In genomic region chr12:116713529-116713928, GRCh38 we compare ENCODE assay signal across 25 cellular contexts. TPM values are rescaled to one million over a fixed set of nuclear protein-coding genes. Genes with fewer than 3 reads are reported as not detected.
DNase-seq lines count a peak whose midpoint lies in the region; ATAC-seq and TF ChIP-seq lines count a peak whose summit lies in the region.
"Had no signal": no experiment of that assay in that cellular context is flagged by ENCODE, and none has a peak within 500 bp of the region (broad histone marks: within the 10 kb centered on the region; RNA-seq: fewer than 3 reads in every experiment).

No MANE protein-coding gene starts in this region.

- BruUV-seq in Caco-2 (replicated peaks; lab: Mats Ljungman, UMichigan): TSS peak; percentile 21

- no peaks in the 10 kb centered on the region for H3K9me3 Mint-ChIP-seq in Caco-2 (ENCODE audit: unreplicated experiment)
- H3K9me3 Mint-ChIP-seq in activated T-helper 17 cell treated with anti-CD3 and anti-CD28 coated beads, Interleukin-2, amount 50 U/mL, for 72 hours: no peaks in the 10 kb centered on the region
- no peaks in the 10 kb centered on the region for H3K9me3 Mint-ChIP-seq in mesothelial cell of epicardium
- H3K9me3 Mint-ChIP-seq in activated naive CD4-positive, alpha-beta T cell treated with anti-CD3 and anti-CD28 coated beads, Interleukin-2, amount 50 U/mL, for 72 hours: no peaks in the 10 kb centered on the region
- H3K9me3 Mint-ChIP-seq: activated naive CD4-positive, alpha-beta T cell treated with anti-CD3 and anti-CD28 coated beads, Interleukin-2, amount 50 U/mL, for 24 hours; CD14-positive monocyte; H9; stimulated activated naive CD8-positive, alpha-beta T cell treated with anti-CD3 and anti-CD28 coated beads, Interleukin-15, Interleukin-2, amounts not matched to agents 100 ng/mL and 50 ng/mL, for 24 hours had no signal

- ATAC-seq in activated T-helper 17 cell treated with anti-CD3 and anti-CD28 coated beads, Interleukin-2, amount 50 U/mL, for 72 hours (replicated peaks): no peak
- no peak for ATAC-seq in activated naive CD4-positive, alpha-beta T cell treated with anti-CD3 and anti-CD28 coated beads, Interleukin-2, amount 50 U/mL, for 72 hours
- ATAC-seq: activated CD8-positive, alpha-beta memory T cell treated with anti-CD3 and anti-CD28 coated beads, Interleukin-2, amount 10 ng/mL, durations not matched to agents 7 days and 5 days had no signal

- H3K4me1 ChIP-seq in Caco-2 (no peaks in the 10 kb centered on the region), Karpas-422 (ENCODE audit: low read length) (peaks cover 15% of the 10 kb centered on the region)

- H2AFZ ChIP-seq in Karpas-422 (ENCODE audit: low read length): no peak overlapping the region

- no peak overlapping the region for H3K9ac ChIP-seq in Karpas-422 (ENCODE audit: low read length)

- H3K4me1 Mint-ChIP-seq in Caco-2 (ENCODE audit: low read depth, unreplicated experiment) (peaks cover 8% of the 10 kb centered on the region), mesothelial cell of epicardium (peaks cover 24% of the 10 kb centered on the region)
- peaks cover 7% of the 10 kb centered on the region for H3K4me1 Mint-ChIP-seq in activated T-helper 17 cell treated with anti-CD3 and anti-CD28 coated beads, Interleukin-2, amount 50 U/mL, for 72 hours

- no peak overlapping the region for H3K4me3 ChIP-seq in Caco-2 (ENCODE audit: low read depth, low read length)
- H3K4me3 ChIP-seq in Karpas-422 (ENCODE audit: low read length): no peak overlapping the region
- H3K4me3 ChIP-seq: spleen had no signal

- no peaks in the 10 kb centered on the region for H3K9me3 ChIP-seq in Caco-2
- H3K9me3 ChIP-seq in Karpas-422 (ENCODE audit: low read length): no peaks in the 10 kb centered on the region
- H3K9me3 ChIP-seq: spleen had no signal

- H3K27ac ChIP-seq in 22Rv1: no peak overlapping the region
- H3K27ac ChIP-seq in Karpas-422 (ENCODE audit: low read length): no peak overlapping the region
- H3K27ac ChIP-seq: spleen had no signal

- no peaks in the 10 kb centered on the region for H3K9me2 ChIP-seq in Karpas-422 (replicated peaks; ENCODE audit: insufficient read depth, low read length)

- TF ChIP-seq CTCF in 22Rv1 (IDR thresholded peaks at IDR 0.05) (peak; percentile 12; the same call in 1 of the 2 replicates), Caco-2 (IDR thresholded peaks at IDR 0.05; ENCODE audit: insufficient read depth in 1 of 2, low read depth in 1 of 2, low read length in 1 of 2, severe bottlenecking in 1 of 2, unreplicated experiment in 1 of 2) (no peak), mesothelial cell of epicardium (IDR thresholded peaks at IDR 0.05; ENCODE audit: unreplicated experiment) (no peak)

- H3K27me3 Mint-ChIP-seq in Caco-2 (ENCODE audit: insufficient read depth, unreplicated experiment) (no peaks in the 10 kb centered on the region), mesothelial cell of epicardium (ENCODE audit: low read depth) (peaks cover 22% of the 10 kb centered on the region)
- peaks cover 3% of the 10 kb centered on the region for H3K27me3 Mint-ChIP-seq in activated T-helper 17 cell treated with anti-CD3 and anti-CD28 coated beads, Interleukin-2, amount 50 U/mL, for 72 hours
- H3K27me3 Mint-ChIP-seq: activated naive CD4-positive, alpha-beta T cell treated with anti-CD3 and anti-CD28 coated beads, Interleukin-2, amount 50 U/mL, for 24 hours; stimulated activated naive CD8-positive, alpha-beta T cell treated with anti-CD3 and anti-CD28 coated beads, Interleukin-15, Interleukin-2, amounts not matched to agents 100 ng/mL and 50 ng/mL, for 24 hours had no signal

- no peaks in the 10 kb centered on the region for H4K20me1 ChIP-seq in Karpas-422 (ENCODE audit: insufficient read depth, low read depth, low read length)

- intact Hi-C loops in Caco-2 (cut with micrococcal nuclease; ENCODE audit: unreplicated experiment): no loop called here

- no peaks in the 10 kb centered on the region for H3K36me3 ChIP-seq in Caco-2 (ENCODE audit: control insufficient read depth, insufficient read depth, low read length)
- H3K36me3 ChIP-seq in Karpas-422 (ENCODE audit: insufficient read depth, low read length): peaks cover 7% of the 10 kb centered on the region; the same call in 1 of the 2 replicates

- no peaks in the 10 kb centered on the region for H3K27me3 ChIP-seq in Caco-2 (replicated peaks; ENCODE audit: control insufficient read depth, insufficient read depth, low read length)
- H3K27me3 ChIP-seq in Karpas-422 (ENCODE audit: low read length): no peaks in the 10 kb centered on the region

- POLR2A ChIA-PET in Caco-2 (lab: Charles Lee): no interaction called here
- POLR2A ChIA-PET in HEK293T (lab: Yijun Ruan, JAX): no interaction called here

- no peak overlapping the region for H3K27ac Mint-ChIP-seq in Caco-2 (ENCODE audit: unreplicated experiment)
- peak overlapping the region; percentile 38 for H3K27ac Mint-ChIP-seq in activated T-helper 17 cell treated with anti-CD3 and anti-CD28 coated beads, Interleukin-2, amount 50 U/mL, for 72 hours
- H3K27ac Mint-ChIP-seq in mesothelial cell of epicardium: peak overlapping the region; percentile 63
- no peak overlapping the region for H3K27ac Mint-ChIP-seq in activated naive CD4-positive, alpha-beta T cell treated with anti-CD3 and anti-CD28 coated beads, Interleukin-2, amount 50 U/mL, for 72 hours
- H3K27ac Mint-ChIP-seq: activated CD8-positive, alpha-beta memory T cell treated with anti-CD3 and anti-CD28 coated beads, Interleukin-2, amount 10 ng/mL, durations not matched to agents 7 days and 5 days; activated naive CD4-positive, alpha-beta T cell treated with anti-CD3 and anti-CD28 coated beads, Interleukin-2, amount 50 U/mL, for 24 hours; H9 had no signal

- H3K4me3 Mint-ChIP-seq in Caco-2 (ENCODE audit: unreplicated experiment) (no peak overlapping the region), mesothelial cell of epicardium (no peak overlapping the region)
- H3K4me3 Mint-ChIP-seq in activated T-helper 17 cell treated with anti-CD3 and anti-CD28 coated beads, Interleukin-2, amount 50 U/mL, for 72 hours: no peak overlapping the region
- H3K4me3 Mint-ChIP-seq: activated CD8-positive, alpha-beta memory T cell treated with anti-CD3 and anti-CD28 coated beads, Interleukin-2, amount 10 ng/mL, durations not matched to agents 7 days and 5 days; activated naive CD4-positive, alpha-beta T cell treated with anti-CD3 and anti-CD28 coated beads, Interleukin-2, amount 50 U/mL, for 24 hours; CD14-positive monocyte; H9; stimulated activated naive CD8-positive, alpha-beta T cell treated with anti-CD3 and anti-CD28 coated beads, Interleukin-15, Interleukin-2, amounts not matched to agents 100 ng/mL and 50 ng/mL, for 24 hours had no signal

- DNase-seq in Caco-2 (no peak), mesothelial cell of epicardium (ENCODE audit: low spot score in 2 of 2, unreplicated experiment in 2 of 2) (no peak), Karpas-422 (no peak), NCI-H187 (lab: John Stamatoyannopoulos, UW) (no peak), HEK293T (ENCODE audit: extremely low spot score) (no peak)
- DNase-seq in activated naive CD4-positive, alpha-beta T cell treated with anti-CD3 and anti-CD28 coated beads, Interleukin-2, amount 50 U/mL, for 72 hours (ENCODE audit: low spot score in 2 of 2): no peak
- DNase-seq: activated CD4-positive, alpha-beta T cell treated with anti-CD3 and anti-CD28 coated beads for 48 hours; activated CD8-positive, alpha-beta memory T cell treated with anti-CD3 and anti-CD28 coated beads, Interleukin-2, amount 10 ng/mL, durations not matched to agents 7 days and 5 days; GF-D8; H9; NCI-H1694 treated with DMSO at 0.1 percent for 48 hours; NCI-H69; occipital lobe; OCI-M1; retina; SIG-M5; spleen; stimulated activated CD4-positive, alpha-beta T cell treated with anti-CD3 and anti-CD28 coated beads, Interleukin-4, amount 100 ng/mL, for 24 hours; T-helper 1 cell; trophoblast cell had no signal

- H3K36me3 Mint-ChIP-seq in Caco-2 (ENCODE audit: insufficient read depth, unreplicated experiment): peaks cover 36% of the 10 kb centered on the region
- peaks cover 53% of the 10 kb centered on the region for H3K36me3 Mint-ChIP-seq in activated T-helper 17 cell treated with anti-CD3 and anti-CD28 coated beads, Interleukin-2, amount 50 U/mL, for 72 hours (ENCODE audit: low read depth)
- H3K36me3 Mint-ChIP-seq in mesothelial cell of epicardium: peaks cover 11% of the 10 kb centered on the region
- H3K36me3 Mint-ChIP-seq in activated naive CD4-positive, alpha-beta T cell treated with anti-CD3 and anti-CD28 coated beads, Interleukin-2, amount 50 U/mL, for 72 hours: peaks cover 0 to 5% of the 10 kb centered on the region in 2 donors
- H3K36me3 Mint-ChIP-seq: activated naive CD4-positive, alpha-beta T cell treated with anti-CD3 and anti-CD28 coated beads, Interleukin-2, amount 50 U/mL, for 24 hours had no signal

- 0 out of 2 replicates have a peak, but pooled peaks cover 3% of the 10 kb centered on the region for H3K79me2 ChIP-seq in Karpas-422 (ENCODE audit: low read length)

- no peak overlapping the region for H3K4me2 ChIP-seq in Karpas-422 (ENCODE audit: low read depth, low read length, poor library complexity, severe bottlenecking)

- CTCF ChIA-PET in Caco-2 (lab: Charles Lee): no interaction called here
- CTCF ChIA-PET in HEK293T (lab: Yijun Ruan, JAX): interaction anchor here (0.8 to 1.6 kb wide), 3 partner anchors 9 to 166 kb away, joined by 3 read pairs; no protein-coding TSS in a partner anchor

TF ChIP-seq in HEK293T, 16 proteins besides CTCF, POLR2A, EP300 and RAD21 (continues in another document):
- no peak for TF ChIP-seq BHLHE40 (IDR thresholded peaks at IDR 0.05; ENCODE audit: borderline replicate concordance)
- TF ChIP-seq LEF1 (IDR thresholded peaks at IDR 0.05; ENCODE audit: borderline replicate concordance): no peak
- TF ChIP-seq SP1 (IDR thresholded peaks at IDR 0.05): no peak
- no peak for TF ChIP-seq CTBP1 (IDR thresholded peaks at IDR 0.05; ENCODE audit: borderline replicate concordance)
- no peak for TF ChIP-seq FOXA1 (IDR thresholded peaks at IDR 0.05)
- TF ChIP-seq NFRKB (IDR thresholded peaks at IDR 0.05): no peak
- no peak for TF ChIP-seq ZNF384 (IDR thresholded peaks at IDR 0.05)
- no peak for TF ChIP-seq FOXM1 (IDR thresholded peaks at IDR 0.05; ENCODE audit: borderline replicate concordance)
- TF ChIP-seq ELF4 (IDR thresholded peaks at IDR 0.05): no peak

RNA-seq across cellular contexts. Expression of gene SPRING1, which starts 24.3 kb away (rescaled TPM):
- total RNA-seq in Caco-2 (2022) (68.5 and 69.6 TPM in 2 replicates), mesothelial cell of epicardium (34.3 to 36.2 TPM (median 35.8 TPM) in 3 replicates)
- total RNA-seq in activated T-helper 17 cell treated with anti-CD3 and anti-CD28 coated beads, Interleukin-2, amount 50 U/mL, for 72 hours: 10 to 100 TPM; 17.9 to 32.8 TPM
- 23.0 and 33.3 TPM in 2 replicates for total RNA-seq in Karpas-422 (2014; rRNA removed; shearing (Covaris generic); ENCODE audit: low replicate concordance)
- 10 to 100 TPM; 20.2 to 32.4 TPM for total RNA-seq in activated naive CD4-positive, alpha-beta T cell treated with anti-CD3 and anti-CD28 coated beads, Interleukin-2, amount 50 U/mL, for 72 hours

RNA-seq across cellular contexts. Expression of gene RNFT2, which starts 24.6 kb away (rescaled TPM):
- total RNA-seq in Caco-2 (2022) (10.5 and 11.6 TPM in 2 replicates), mesothelial cell of epicardium (27.7 to 33.2 TPM (median 32.5 TPM) in 3 replicates)
- total RNA-seq in activated T-helper 17 cell treated with anti-CD3 and anti-CD28 coated beads, Interleukin-2, amount 50 U/mL, for 72 hours: 10 to 100 TPM; 12.3 to 23.6 TPM
- total RNA-seq in Karpas-422 (2014; rRNA removed; shearing (Covaris generic); ENCODE audit: low replicate concordance): 6.7 and 10.7 TPM in 2 replicates
- 10 to 100 TPM; 14.9 to 25.5 TPM for total RNA-seq in activated naive CD4-positive, alpha-beta T cell treated with anti-CD3 and anti-CD28 coated beads, Interleukin-2, amount 50 U/mL, for 72 hours

Comparison
In these comparisons a context has a peak if more than half of its experiments do, and no peak if none do; other contexts are left out.
1. H3K27ac Mint-ChIP-seq: peak in activated T-helper 17 cell treated with anti-CD3 and anti-CD28 coated beads, Interleukin-2, amount 50 U/mL, for 72 hours (single experiment) and mesothelial cell of epicardium (single experiment); none in Caco-2 (single experiment) and activated naive CD4-positive, alpha-beta T cell treated with anti-CD3 and anti-CD28 coated beads, Interleukin-2, amount 50 U/mL, for 72 hours (0 of 2).